13 cellular contexts compared by ENCODE assay signal in genomic region chrX:17553451-17553850, GRCh38.
A peak's percentile ranks its signal among the peaks of the same experiment; 100 is the strongest.
DNase-seq lines count a peak whose midpoint lies in the region; FAIRE-seq and TF ChIP-seq lines count a peak whose summit lies in the region.
"Had no signal": no experiment of that assay in that cellular context is flagged by ENCODE, and none has a peak within 500 bp of the region (broad histone marks: within the 10 kb centered on the region; RNA-seq: fewer than 3 reads in every experiment).

No MANE protein-coding gene starts in this region.

- intact Hi-C loops in activated CD4-positive, alpha-beta T cell treated with anti-CD3 and anti-CD28 coated beads, Interleukin-2, amount 10 ng/mL, durations not matched to agents 24 days and 14 days (cut with micrococcal nuclease): no loop called here

- no peaks in the 10 kb centered on the region for H3K36me3 ChIP-seq in H1 (ENCODE audit: control insufficient read depth in 2 of 4, insufficient read depth in 4 of 4, low read length in 3 of 4)
- H3K36me3 ChIP-seq in muscle layer of duodenum (ENCODE audit: control insufficient read depth in 1 of 2, insufficient read depth in 2 of 2, low read length in 2 of 2): no peaks in the 10 kb centered on the region
- H3K36me3 ChIP-seq in neural progenitor cell: no peaks in the 10 kb centered on the region

- H3F3A ChIP-seq in neural progenitor cell (ENCODE audit: low read depth): peaks cover 7% of the 10 kb centered on the region

- H3K56ac ChIP-seq in H1 (replicated peaks; ENCODE audit: insufficient read length, low read depth, low read length): no peak overlapping the region

- no peak overlapping the region for H4K5ac ChIP-seq in H1 (ENCODE audit: insufficient read length, low read depth, low read length)

- POLR2A ChIA-PET in H1 (lab: Charles Lee; ENCODE audit: partially characterized antibody): no interaction called here

- no peaks in the 10 kb centered on the region for H3K9me3 Mint-ChIP-seq in activated CD4-positive, alpha-beta T cell treated with anti-CD3 and anti-CD28 coated beads, Interleukin-2, amount 10 ng/mL, durations not matched to agents 24 days and 14 days
- no peaks in the 10 kb centered on the region for H3K9me3 Mint-ChIP-seq in neural progenitor cell

- no peak overlapping the region for H4K91ac ChIP-seq in H1 (replicated peaks; ENCODE audit: insufficient read length, low read length)

- H3K4me1 ChIP-seq in H1 (replicated peaks in 1 of 4; ENCODE audit: control insufficient read depth in 3 of 4, insufficient read depth in 4 of 4, low read length in 3 of 4): peaks cover 0 to 11% (median 10%) of the 10 kb centered on the region in 4 experiments
- H3K4me1 ChIP-seq in muscle layer of duodenum (ENCODE audit: control insufficient read depth in 1 of 2, insufficient read depth in 2 of 2, low read length in 2 of 2): peaks cover 0 to 15% of the 10 kb centered on the region in 2 donors
- no peaks in the 10 kb centered on the region for H3K4me1 ChIP-seq in neural progenitor cell

- H3K27ac ChIP-seq in H1 (ENCODE audit: low read depth, low read length) (no peak overlapping the region), muscle layer of duodenum (ENCODE audit: low read length) (peak overlapping the region; percentile 67), neural progenitor cell (no peak overlapping the region)

- no peak overlapping the region for H2BK5ac ChIP-seq in H1 (ENCODE audit: low read depth, low read length)

- H2BK12ac ChIP-seq in H1 (ENCODE audit: low read depth, low read length): no peak overlapping the region

- H3K4me2 ChIP-seq in H1 (ENCODE audit: insufficient read depth in 1 of 2, low read depth in 2 of 2, low read length in 2 of 2) (no peak overlapping the region), neural progenitor cell (no peak overlapping the region)

- CTCF ChIA-PET in H1 (lab: Charles Lee; ENCODE audit: partially characterized antibody): interaction anchor here (1.0 kb wide), 2 partner anchors 13 to 21 kb away, joined by 4 read pairs; no protein-coding TSS in a partner anchor

- H3K4me1 Mint-ChIP-seq in activated CD4-positive, alpha-beta T cell treated with anti-CD3 and anti-CD28 coated beads, Interleukin-2, amount 10 ng/mL, durations not matched to agents 24 days and 14 days: peaks cover 3% of the 10 kb centered on the region
- H3K4me1 Mint-ChIP-seq in neural progenitor cell: peaks cover 44% of the 10 kb centered on the region
- H3K4me1 Mint-ChIP-seq: CD4-positive, CD25-positive, alpha-beta regulatory T cell had no signal

- no peak overlapping the region for H3K4ac ChIP-seq in H1 (replicated peaks; ENCODE audit: insufficient read length, low read depth, low read length)

- H3K36me3 Mint-ChIP-seq in activated CD4-positive, alpha-beta T cell treated with anti-CD3 and anti-CD28 coated beads, Interleukin-2, amount 10 ng/mL, durations not matched to agents 24 days and 14 days (ENCODE audit: low read depth): no peaks in the 10 kb centered on the region
- no peaks in the 10 kb centered on the region for H3K36me3 Mint-ChIP-seq in neural progenitor cell
- H3K36me3 Mint-ChIP-seq: CD4-positive, CD25-positive, alpha-beta regulatory T cell had no signal

- peak; percentile 55 for DNase-seq in AG20443 (ENCODE audit: low spot score)
- peak; percentile 88 for DNase-seq in M059J (ENCODE audit: low read depth)
- no peak for DNase-seq in H1 (ENCODE audit: low read depth in 1 of 2, low spot score in 2 of 2)
- no peak for DNase-seq in NK-92 (lab: John Stamatoyannopoulos, UW; ENCODE audit: unreplicated experiment)
- DNase-seq in activated CD4-positive, alpha-beta T cell treated with anti-CD3 and anti-CD28 coated beads, Interleukin-2, amount 10 ng/mL, durations not matched to agents 24 days and 14 days: no peak
- no peak for DNase-seq in neural progenitor cell (ENCODE audit: low spot score)
- DNase-seq in T-helper 2 cell: no peak
- DNase-seq: activated T-cell treated with anti-CD3 and anti-CD28 coated beads for 4 hours; CD4-positive, CD25-positive, alpha-beta regulatory T cell; cortex of kidney; MM.1S; NK-92 treated with Interleukin-12 subunit alpha and Interleukin-12 subunit beta, amount 100 ng/mL, for 24 hours had no signal

- no peaks in the 10 kb centered on the region for H4K20me1 ChIP-seq in H1 (replicated peaks in 1 of 2; ENCODE audit: control insufficient read depth in 1 of 2, insufficient read depth in 2 of 2, low read length in 2 of 2)
- H4K20me1 ChIP-seq in neural progenitor cell (ENCODE audit: low read depth): peaks cover 6% of the 10 kb centered on the region

- H3K27me3 ChIP-seq in H1 (replicated peaks in 1 of 4; ENCODE audit: control insufficient read depth in 3 of 4, extremely low read depth in 1 of 4, insufficient read depth in 3 of 4, low read length in 3 of 4): no peaks in the 10 kb centered on the region
- no peaks in the 10 kb centered on the region for H3K27me3 ChIP-seq in muscle layer of duodenum (ENCODE audit: low read depth, low read length)
- H3K27me3 ChIP-seq in neural progenitor cell: no peaks in the 10 kb centered on the region

- H3K4me3 ChIP-seq in H1 (ENCODE audit: extremely low read depth in 1 of 4, insufficient read depth in 2 of 4, low read depth in 3 of 4, low read length in 4 of 4) (no peak overlapping the region), muscle layer of duodenum (ENCODE audit: low read depth in 1 of 2, low read length in 2 of 2) (no peak overlapping the region), neural progenitor cell (no peak overlapping the region)

- no peak for TF ChIP-seq CTCF in H1 (IDR thresholded peaks at IDR 0.05; ENCODE audit: control extremely low read depth in 1 of 3, insufficient read depth in 1 of 3, low read depth in 1 of 3, low read length in 3 of 3)
- TF ChIP-seq CTCF in neural progenitor cell (IDR thresholded peaks at IDR 0.05): no peak

- H2AFZ ChIP-seq in H1 (ENCODE audit: low read length): no peak overlapping the region
- H2AFZ ChIP-seq in neural progenitor cell (replicated peaks): no peak overlapping the region

- H4K8ac ChIP-seq in H1 (ENCODE audit: extremely low read depth, insufficient read depth, low read length): no peak overlapping the region

- H3K23me2 ChIP-seq in H1 (ENCODE audit: low read depth, low read length): no peaks in the 10 kb centered on the region

- H3K4me3 Mint-ChIP-seq in activated CD4-positive, alpha-beta T cell treated with anti-CD3 and anti-CD28 coated beads, Interleukin-2, amount 10 ng/mL, durations not matched to agents 24 days and 14 days: no peak overlapping the region
- no peak overlapping the region for H3K4me3 Mint-ChIP-seq in neural progenitor cell
- H3K4me3 Mint-ChIP-seq: CD4-positive, CD25-positive, alpha-beta regulatory T cell had no signal

- H3K9me3 ChIP-seq in H1 (ENCODE audit: insufficient read depth in 2 of 2, low read depth in 1 of 2, low read length in 1 of 2) (no peaks in the 10 kb centered on the region), muscle layer of duodenum (ENCODE audit: control insufficient read depth in 1 of 2, low read length in 2 of 2) (no peaks in the 10 kb centered on the region), neural progenitor cell (ENCODE audit: low read depth) (no peaks in the 10 kb centered on the region)

- no peak overlapping the region for H3K27ac Mint-ChIP-seq in activated CD4-positive, alpha-beta T cell treated with anti-CD3 and anti-CD28 coated beads, Interleukin-2, amount 10 ng/mL, durations not matched to agents 24 days and 14 days
- no peak overlapping the region for H3K27ac Mint-ChIP-seq in neural progenitor cell
- H3K27ac Mint-ChIP-seq: CD4-positive, CD25-positive, alpha-beta regulatory T cell had no signal

- H3K14ac ChIP-seq in H1 (ENCODE audit: insufficient read length): no peak overlapping the region

- H3K79me2 ChIP-seq in H1 (ENCODE audit: control insufficient read depth in 1 of 2, insufficient read depth in 2 of 2, low read length in 2 of 2): no peaks in the 10 kb centered on the region
- no peaks in the 10 kb centered on the region for H3K79me2 ChIP-seq in neural progenitor cell (ENCODE audit: low read depth)

- H3K79me1 ChIP-seq in H1 (ENCODE audit: low read depth, low read length): no peaks in the 10 kb centered on the region

- no peak overlapping the region for H3K18ac ChIP-seq in H1 (ENCODE audit: extremely low read depth, low read length)

- no peak overlapping the region for H3K23ac ChIP-seq in H1 (ENCODE audit: insufficient read length)

- no peak overlapping the region for H2BK120ac ChIP-seq in H1 (replicated peaks; ENCODE audit: low read depth, low read length)

- H2BK15ac ChIP-seq in H1 (ENCODE audit: low read length): no peak overlapping the region

- no peak overlapping the region for H2BK20ac ChIP-seq in H1 (ENCODE audit: low read length)

- FAIRE-seq in H1 (lab: Jason Lieb, UNC): no peak

- H2AK5ac ChIP-seq in H1 (ENCODE audit: low read depth, low read length): no peak overlapping the region

- no peak for TF ChIP-seq RAD21 in H1 (IDR thresholded peaks at IDR 0.05 in 1 of 2, conservative IDR thresholded peaks at IDR 0.05 in 1 of 2; ENCODE audit: low read depth in 2 of 2, low read length in 2 of 2)

- 51% methylated on average over 4 of the region's 6 CpGs; no CpG with 5 or more reads in 1 of the 2 experiments for WGBS in H1 (ENCODE audit: extremely low coverage in 1 of 2, insufficient coverage in 1 of 2, insufficient read length in 1 of 2, insufficient replicate concordance in 2 of 2, low coverage in 1 of 2, low lambda C conversion rate in 2 of 2, missing lambda C conversion rate in 1 of 2), 2 experiments

- H3K27me3 Mint-ChIP-seq in activated CD4-positive, alpha-beta T cell treated with anti-CD3 and anti-CD28 coated beads, Interleukin-2, amount 10 ng/mL, durations not matched to agents 24 days and 14 days: no peaks in the 10 kb centered on the region
- H3K27me3 Mint-ChIP-seq in neural progenitor cell (ENCODE audit: insufficient read depth, low read depth): peaks cover 5% of the 10 kb centered on the region
- H3K27me3 Mint-ChIP-seq: CD4-positive, CD25-positive, alpha-beta regulatory T cell had no signal

- TF ChIP-seq POLR2A in H1 (IDR thresholded peaks at IDR 0.05; ENCODE audit: control extremely low read depth in 1 of 2, low read depth in 2 of 2, low read length in 2 of 2): no peak

- no peak for TF ChIP-seq EP300 in H1 (IDR thresholded peaks at IDR 0.05; ENCODE audit: borderline replicate concordance in 1 of 2, low read depth in 2 of 2, low read length in 2 of 2)

- H3K9ac ChIP-seq in H1 (replicated peaks in 1 of 4; ENCODE audit: extremely low read depth in 1 of 4, low read depth in 3 of 4, low read length in 3 of 4) (no peak overlapping the region), neural progenitor cell (no peak overlapping the region)

TF ChIP-seq in H1, 55 proteins besides CTCF, POLR2A, EP300 and RAD21:
- peak; percentile 30; the same call in 1 of the 2 replicates for TF ChIP-seq MAX (IDR thresholded peaks at IDR 0.05)
- no peak for TF ChIP-seq GABPA (IDR thresholded peaks at IDR 0.05; ENCODE audit: borderline replicate concordance, insufficient read depth, low read length)

Comparison
In these comparisons a context has a peak if more than half of its experiments do, and no peak if none do; other contexts are left out.
1. DNase-seq: peak in AG20443 (single experiment) and M059J (single experiment); none in H1 (0 of 2), NK-92 (single experiment), activated CD4-positive, alpha-beta T cell treated with anti-CD3 and anti-CD28 coated beads, Interleukin-2, amount 10 ng/mL, durations not matched to agents 24 days and 14 days (single experiment), neural progenitor cell (single experiment) and T-helper 2 cell (0 of 5).